18 cellular contexts compared by ENCODE assay signal in the genomic region with DNA sequence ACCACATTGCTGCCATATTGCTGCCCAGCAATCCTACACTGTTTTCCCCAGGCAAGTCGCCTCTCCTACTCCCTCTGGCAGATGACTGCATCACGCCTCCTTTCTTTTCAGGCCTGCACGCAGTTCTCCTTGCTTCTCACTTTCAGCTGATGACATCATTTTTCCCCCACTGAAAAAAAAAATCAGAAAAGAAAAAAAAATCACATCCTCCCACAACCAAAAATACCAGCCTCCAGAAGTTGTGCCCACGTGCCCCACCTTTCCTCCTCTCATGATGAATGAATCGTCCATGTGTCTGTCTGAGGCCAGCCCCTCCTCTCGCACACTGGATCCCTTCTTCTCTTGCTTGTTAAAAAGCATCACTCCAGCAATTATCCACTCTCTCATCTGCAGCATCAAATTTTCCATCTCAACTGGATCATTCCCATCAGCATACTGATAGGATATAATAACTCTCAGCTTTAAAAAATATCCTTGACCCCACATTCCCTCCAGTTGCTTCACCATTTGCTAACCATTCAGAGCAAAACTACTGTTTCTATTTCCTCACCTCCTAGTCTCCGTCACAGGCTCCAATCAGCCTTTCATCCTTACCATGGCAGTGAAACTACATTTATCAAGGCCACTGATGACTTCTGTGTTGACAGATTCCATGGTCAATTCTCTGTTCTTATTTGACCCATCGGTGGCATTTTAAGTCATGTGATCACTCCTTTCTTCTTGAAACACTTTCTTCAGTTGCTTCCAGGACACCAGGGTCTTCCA. TPM values are rescaled to one million over a fixed set of nuclear protein-coding genes. Genes with fewer than 3 reads are reported as not detected.
DNase-seq lines count a peak whose midpoint lies in the region; ATAC-seq lines count a peak whose summit lies in the region.
"Had no signal": no experiment of that assay in that cellular context is flagged by ENCODE, and none has a peak within 500 bp of the region (broad histone marks: within the 10 kb centered on the region; RNA-seq: fewer than 3 reads in every experiment).

No MANE protein-coding gene starts in this region.

- CTCF ChIA-PET in activated CD4-positive, alpha-beta T cell treated with anti-CD3 and anti-CD28 coated beads, Interleukin-2, amount 10 ng/mL, durations not matched to agents 7 days and 5 days (lab: Charles Lee): no interaction called here

- H3K4me1 ChIP-seq in GM23248 (ENCODE audit: insufficient read depth): no peaks in the 10 kb centered on the region
- H3K4me1 ChIP-seq: left lung, spleen, vagina had no signal

- H3K27ac ChIP-seq in GM23248 (no peak overlapping the region), cingulate gyrus (ENCODE audit: low read depth, low read length) (peak overlapping the region; percentile 16)
- H3K27ac ChIP-seq: brain microvascular endothelial cell, left lung, spleen, vagina had no signal

- peaks cover 17% of the 10 kb centered on the region for H3K27me3 Mint-ChIP-seq in activated CD4-positive, alpha-beta T cell treated with anti-CD3 and anti-CD28 coated beads, Interleukin-2, amount 10 ng/mL, durations not matched to agents 7 days and 5 days

- H3K27ac Mint-ChIP-seq in activated CD4-positive, alpha-beta T cell treated with anti-CD3 and anti-CD28 coated beads, Interleukin-2, amount 10 ng/mL, durations not matched to agents 7 days and 5 days: peak overlapping the region; percentile 20
- H3K27ac Mint-ChIP-seq: stimulated activated memory B cell treated with anti-CD40 and anti-IgM and Interleukin-4, amounts not matched to agents 10 μg/mL and 1 μg/mL and 100 μg/mL, for 72 hours had no signal

- H3K79me2 ChIP-seq in GM23248 (ENCODE audit: insufficient read depth): no peaks in the 10 kb centered on the region

- DNase-seq in GM23248: peak; percentile 51
- no peak for DNase-seq in activated CD4-positive, alpha-beta T cell treated with anti-CD3 and anti-CD28 coated beads, Interleukin-2, amount 10 ng/mL, durations not matched to agents 7 days and 5 days
- peak; percentile 13 for DNase-seq in stimulated activated CD4-positive, alpha-beta T cell treated with anti-CD3 and anti-CD28 coated beads, Interleukin-4, amount 100 ng/mL, for 24 hours
- no peak for DNase-seq in activated CD8-positive, alpha-beta memory T cell treated with anti-CD3 and anti-CD28 coated beads, Interleukin-2, amount 50 U/mL, for 4 hours
- DNase-seq: activated effector memory CD4-positive, alpha-beta T cell treated with Interleukin-2 at 50 U/mL for 16 hours; brain microvascular endothelial cell; C1 segment of cervical spinal cord; DND-41; IMR-90; left lung; NCI-H1105; NCI-H345; spleen had no signal

- no peaks in the 10 kb centered on the region for H3F3A ChIP-seq in GM23248 (ENCODE audit: insufficient read depth)

- H2AFZ ChIP-seq in GM23248: no peak overlapping the region

- H3K9me2 ChIP-seq in GM23248 (ENCODE audit: insufficient read depth): no peaks in the 10 kb centered on the region

- no peak overlapping the region for H3K4me3 Mint-ChIP-seq in activated CD4-positive, alpha-beta T cell treated with anti-CD3 and anti-CD28 coated beads, Interleukin-2, amount 10 ng/mL, durations not matched to agents 7 days and 5 days
- H3K4me3 Mint-ChIP-seq: stimulated activated memory B cell treated with anti-CD40 and anti-IgM and Interleukin-4, amounts not matched to agents 10 μg/mL and 1 μg/mL and 100 μg/mL, for 72 hours had no signal

- no peaks in the 10 kb centered on the region for H4K20me1 ChIP-seq in GM23248 (ENCODE audit: insufficient read depth)

- no peak overlapping the region for H3K4me3 ChIP-seq in GM23248
- H3K4me3 ChIP-seq: left lung, spleen, vagina had no signal

- POLR2A ChIA-PET in activated CD4-positive, alpha-beta T cell treated with anti-CD3 and anti-CD28 coated beads, Interleukin-2, amount 10 ng/mL, durations not matched to agents 7 days and 5 days (lab: Charles Lee): interaction anchor here (0.6 kb wide), 1 partner anchor 83 kb away, joined by 4 read pairs; no protein-coding TSS in a partner anchor

- no peak overlapping the region for H3K4me2 ChIP-seq in GM23248 (ENCODE audit: unreplicated experiment)

- no peaks in the 10 kb centered on the region for H3K36me3 ChIP-seq in GM23248 (ENCODE audit: low read depth)
- H3K36me3 ChIP-seq: brain microvascular endothelial cell, left lung, spleen, vagina had no signal

- in situ Hi-C loops in GM23248 (cut with MboI): no loop called here

- H3K9me3 Mint-ChIP-seq in activated CD4-positive, alpha-beta T cell treated with anti-CD3 and anti-CD28 coated beads, Interleukin-2, amount 10 ng/mL, durations not matched to agents 7 days and 5 days: no peaks in the 10 kb centered on the region
- H3K9me3 Mint-ChIP-seq: stimulated activated memory B cell treated with anti-CD40 and anti-IgM and Interleukin-4, amounts not matched to agents 10 μg/mL and 1 μg/mL and 100 μg/mL, for 72 hours had no signal

- no peak overlapping the region for H3K9ac ChIP-seq in GM23248

- H3K9me3 ChIP-seq in GM23248 (ENCODE audit: low read depth): no peaks in the 10 kb centered on the region
- H3K9me3 ChIP-seq: left lung, spleen, vagina had no signal

- ATAC-seq in GM21717 (IDR thresholded peaks at IDR 0.05; ENCODE audit: unreplicated experiment) (no peak), HG02623 (IDR thresholded peaks at IDR 0.05; ENCODE audit: unreplicated experiment) (no peak)
- ATAC-seq: left lung had no signal

- WGBS in GM23248 (ENCODE audit: low coverage in 1 of 2, low lambda C conversion rate in 2 of 2, missing lambda C conversion rate in 2 of 2), 2 experiments: 24% methylated on average over 7 to 8 of the region's 8 CpGs

- H3K27me3 ChIP-seq in GM23248 (replicated peaks; ENCODE audit: insufficient read depth): peaks cover 9% of the 10 kb centered on the region
- H3K27me3 ChIP-seq: brain microvascular endothelial cell, left lung, vagina had no signal

- peaks cover 7% of the 10 kb centered on the region for H3K4me1 Mint-ChIP-seq in activated CD4-positive, alpha-beta T cell treated with anti-CD3 and anti-CD28 coated beads, Interleukin-2, amount 10 ng/mL, durations not matched to agents 7 days and 5 days
- H3K4me1 Mint-ChIP-seq: stimulated activated memory B cell treated with anti-CD40 and anti-IgM and Interleukin-4, amounts not matched to agents 10 μg/mL and 1 μg/mL and 100 μg/mL, for 72 hours had no signal

- H3K36me3 Mint-ChIP-seq in activated CD4-positive, alpha-beta T cell treated with anti-CD3 and anti-CD28 coated beads, Interleukin-2, amount 10 ng/mL, durations not matched to agents 7 days and 5 days (ENCODE audit: low read depth): no peaks in the 10 kb centered on the region
- H3K36me3 Mint-ChIP-seq: stimulated activated memory B cell treated with anti-CD40 and anti-IgM and Interleukin-4, amounts not matched to agents 10 μg/mL and 1 μg/mL and 100 μg/mL, for 72 hours had no signal

RNA-seq across cellular contexts. Expression of a gene that starts 30.1 kb away (rescaled TPM):
- 9.9 and 11.3 TPM in 2 replicates for total RNA-seq in GM23248 (2014; rRNA removed; shearing (Covaris generic))
- polyA plus RNA-seq in GM23248 (2016; fragmentation: Nextera tagmentation; extraction: Ambion mirVana): 1.0 and 1.5 TPM in 2 replicates
- total RNA-seq in activated CD4-positive, alpha-beta T cell treated with anti-CD3 and anti-CD28 coated beads, Interleukin-2, amount 10 ng/mL, durations not matched to agents 7 days and 5 days: 10 to 100 TPM; 30.1 to 31.9 TPM

RNA-seq across cellular contexts. Expression of a gene that starts 46.1 kb away (rescaled TPM):
- 204 and 228 TPM in 2 replicates for total RNA-seq in GM23248 (2014; rRNA removed; shearing (Covaris generic))
- polyA plus RNA-seq in GM23248 (2016; fragmentation: Nextera tagmentation; extraction: Ambion mirVana): 125 and 130 TPM in 2 replicates
- 100 to 1,000 TPM; 363 to 365 TPM for total RNA-seq in activated CD4-positive, alpha-beta T cell treated with anti-CD3 and anti-CD28 coated beads, Interleukin-2, amount 10 ng/mL, durations not matched to agents 7 days and 5 days

Comparison
In these comparisons a context has a peak if more than half of its experiments do, and no peak if none do; other contexts are left out.
1. DNase-seq: peak in GM23248 (single experiment) and stimulated activated CD4-positive, alpha-beta T cell treated with anti-CD3 and anti-CD28 coated beads, Interleukin-4, amount 100 ng/mL, for 24 hours (single experiment); none in activated CD4-positive, alpha-beta T cell treated with anti-CD3 and anti-CD28 coated beads, Interleukin-2, amount 10 ng/mL, durations not matched to agents 7 days and 5 days (single experiment) and activated CD8-positive, alpha-beta memory T cell treated with anti-CD3 and anti-CD28 coated beads, Interleukin-2, amount 50 U/mL, for 4 hours (single experiment).